19 cellular contexts compared by ENCODE assay signal in the genomic region with DNA sequence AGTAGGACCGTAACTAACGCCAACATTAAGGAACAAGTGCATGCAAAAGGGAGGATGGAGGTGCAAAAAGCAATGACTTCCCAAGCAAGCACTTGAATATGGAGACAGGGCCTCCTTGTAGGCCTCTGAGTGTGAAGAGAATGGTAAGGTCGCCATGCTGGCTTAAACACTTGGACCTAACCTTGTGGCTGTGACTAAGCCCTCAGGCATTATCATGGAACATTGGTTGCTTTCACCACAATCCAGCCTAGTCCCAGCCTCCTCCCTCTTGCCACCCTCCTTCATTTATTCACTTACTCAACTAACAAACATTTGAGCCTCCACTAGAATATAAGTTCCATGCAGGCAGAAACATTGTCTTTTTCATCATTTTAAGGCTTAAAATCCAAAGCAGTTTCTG. TPM values are rescaled to one million over a fixed set of nuclear protein-coding genes. Genes with fewer than 3 reads are reported as not detected.
DNase-seq lines count a peak whose midpoint lies in the region; ATAC-seq and TF ChIP-seq lines count a peak whose summit lies in the region.
"Had no signal": no experiment of that assay in that cellular context is flagged by ENCODE, and none has a peak within 500 bp of the region (broad histone marks: within the 10 kb centered on the region; RNA-seq: fewer than 3 reads in every experiment).

No MANE protein-coding gene starts in this region.

- intact Hi-C loops in CD4-positive, alpha-beta memory T cell (cut with micrococcal nuclease), result loop anchor here (1.0 to 5.0 kb wide), 3 partner anchors 13 to 244 kb away; a partner anchor contains a TSS
- intact Hi-C loops in activated T-helper 2 cell treated with anti-CD3 and anti-CD28 coated beads, Interferon-gamma antibody, Interleukin-2, Interleukin-4, amounts not matched to agents 10 μg/mL and 5 μg/mL and 100 μg/mL, durations not matched to agents 14 hours and 24 hours and 36 hours (cut with micrococcal nuclease), result loop anchor here (1.0 kb wide), 2 partner anchors 12 to 70 kb away; a partner anchor contains a TSS

- H3K4me2 ChIP-seq in Karpas-422 (ENCODE audit: low read depth, low read length, poor library complexity, severe bottlenecking), result no peak overlapping the region
- H3K4me2 ChIP-seq: hepatocyte had no signal

- no peak for DNase-seq in CD4-positive, alpha-beta memory T cell
- DNase-seq in HFFc6, result peak; percentile 29
- DNase-seq in activated T-helper 2 cell treated with anti-CD3 and anti-CD28 coated beads, Interferon-gamma antibody, Interleukin-2, Interleukin-4, amounts not matched to agents 10 μg/mL and 5 μg/mL and 100 μg/mL, durations not matched to agents 14 hours and 24 hours and 36 hours (ENCODE audit: low spot score), result no peak
- DNase-seq in iris pigment epithelial cell (ENCODE audit: low read depth), result peak; percentile 61
- no peak for DNase-seq in Karpas-422
- no peak for DNase-seq in activated effector memory CD4-positive, alpha-beta T cell treated with anti-CD3 and anti-CD28 coated beads, Interleukin-2, amount 50 U/mL, for 16 hours
- DNase-seq: activated CD8-positive, alpha-beta memory T cell treated with anti-CD3 and anti-CD28 coated beads for 24 hours; activated naive CD4-positive, alpha-beta T cell treated with Interleukin-2 at 50 U/mL for 16 hours; C1 segment of cervical spinal cord; GDM1; lower lobe of right lung; NCI-H187 treated with DMSO at 0.1 percent for 48 hours; right lobe of liver; stimulated activated CD4-positive, alpha-beta T cell treated with anti-CD3 and anti-CD28 coated beads, Interleukin-4, amount 100 ng/mL, for 24 hours; stimulated activated naive B cell treated with anti-CD40 and anti-IgM and Interleukin-4, amounts not matched to agents 10 μg/mL and 1 μg/mL and 100 μg/mL, for 72 hours; uterus had no signal

- POLR2A ChIA-PET in CD4-positive, alpha-beta memory T cell (lab: Charles Lee; ENCODE audit: partially characterized antibody), result interaction anchor here (4.2 kb wide), 1 partner anchor 70 kb away, joined by 34 read pairs; no protein-coding TSS in a partner anchor

- peak overlapping the region in 5 of 8 donors; percentile 22 to 91 (median 59) for H3K4me3 Mint-ChIP-seq in CD4-positive, alpha-beta memory T cell
- no peak overlapping the region for H3K4me3 Mint-ChIP-seq in HFFc6
- H3K4me3 Mint-ChIP-seq in activated T-helper 2 cell treated with anti-CD3 and anti-CD28 coated beads, Interferon-gamma antibody, Interleukin-2, Interleukin-4, amounts not matched to agents 10 μg/mL and 5 μg/mL and 100 μg/mL, durations not matched to agents 14 hours and 24 hours and 36 hours (ENCODE audit: low read depth), result no peak overlapping the region
- H3K4me3 Mint-ChIP-seq: stimulated activated naive B cell treated with anti-CD40 and anti-IgM and Interleukin-4, amounts not matched to agents 10 μg/mL and 1 μg/mL and 100 μg/mL, for 72 hours had no signal

- H3K79me2 ChIP-seq in Karpas-422 (ENCODE audit: low read length), result no peaks in the 10 kb centered on the region
- H3K79me2 ChIP-seq: hepatocyte had no signal

- no peak for TF ChIP-seq CTCF in HFFc6 (IDR thresholded peaks at IDR 0.05)

- H3K9ac ChIP-seq in Karpas-422 (ENCODE audit: low read length), result no peak overlapping the region

- no peaks in the 10 kb centered on the region for H4K20me1 ChIP-seq in Karpas-422 (ENCODE audit: insufficient read depth, low read depth, low read length)

- peaks cover 66% of the 10 kb centered on the region for H3K4me1 ChIP-seq in CD4-positive, alpha-beta memory T cell (ENCODE audit: insufficient read depth, low read length)
- no peaks in the 10 kb centered on the region for H3K4me1 ChIP-seq in Karpas-422 (ENCODE audit: low read length)
- H3K4me1 ChIP-seq: right lobe of liver had no signal

- no peak overlapping the region for H2AFZ ChIP-seq in Karpas-422 (ENCODE audit: low read length)
- H2AFZ ChIP-seq: hepatocyte had no signal

- peak overlapping the region; percentile 85 to 99 (median 99) for H3K27ac Mint-ChIP-seq in CD4-positive, alpha-beta memory T cell
- H3K27ac Mint-ChIP-seq in HFFc6, result no peak overlapping the region
- peak overlapping the region; percentile 35 for H3K27ac Mint-ChIP-seq in activated T-helper 2 cell treated with anti-CD3 and anti-CD28 coated beads, Interferon-gamma antibody, Interleukin-2, Interleukin-4, amounts not matched to agents 10 μg/mL and 5 μg/mL and 100 μg/mL, durations not matched to agents 14 hours and 24 hours and 36 hours
- H3K27ac Mint-ChIP-seq: stimulated activated naive B cell treated with anti-CD40 and anti-IgM and Interleukin-4, amounts not matched to agents 10 μg/mL and 1 μg/mL and 100 μg/mL, for 72 hours had no signal

- H3K36me3 ChIP-seq in CD4-positive, alpha-beta memory T cell (ENCODE audit: insufficient read depth, low read length), result no peaks in the 10 kb centered on the region
- no peaks in the 10 kb centered on the region for H3K36me3 ChIP-seq in Karpas-422 (ENCODE audit: insufficient read depth, low read length)
- H3K36me3 ChIP-seq: lower lobe of right lung, right lobe of liver, uterus had no signal

- H3K4me1 Mint-ChIP-seq in CD4-positive, alpha-beta memory T cell, result peaks cover 57 to 75% (median 63%) of the 10 kb centered on the region in 4 donors
- H3K4me1 Mint-ChIP-seq in HFFc6 (ENCODE audit: low read depth), result peaks cover 57% of the 10 kb centered on the region
- peaks cover 62% of the 10 kb centered on the region for H3K4me1 Mint-ChIP-seq in activated T-helper 2 cell treated with anti-CD3 and anti-CD28 coated beads, Interferon-gamma antibody, Interleukin-2, Interleukin-4, amounts not matched to agents 10 μg/mL and 5 μg/mL and 100 μg/mL, durations not matched to agents 14 hours and 24 hours and 36 hours (ENCODE audit: low read depth)
- H3K4me1 Mint-ChIP-seq: stimulated activated naive B cell treated with anti-CD40 and anti-IgM and Interleukin-4, amounts not matched to agents 10 μg/mL and 1 μg/mL and 100 μg/mL, for 72 hours had no signal

- no peaks in the 10 kb centered on the region for H3K27me3 Mint-ChIP-seq in CD4-positive, alpha-beta memory T cell
- H3K27me3 Mint-ChIP-seq in HFFc6 (ENCODE audit: insufficient read depth), result no peaks in the 10 kb centered on the region; the same call in 1 of the 2 replicates
- H3K27me3 Mint-ChIP-seq in activated T-helper 2 cell treated with anti-CD3 and anti-CD28 coated beads, Interferon-gamma antibody, Interleukin-2, Interleukin-4, amounts not matched to agents 10 μg/mL and 5 μg/mL and 100 μg/mL, durations not matched to agents 14 hours and 24 hours and 36 hours (ENCODE audit: low read depth), result no peaks in the 10 kb centered on the region
- H3K27me3 Mint-ChIP-seq: stimulated activated naive B cell treated with anti-CD40 and anti-IgM and Interleukin-4, amounts not matched to agents 10 μg/mL and 1 μg/mL and 100 μg/mL, for 72 hours had no signal

- no peaks in the 10 kb centered on the region for H3K9me3 ChIP-seq in CD4-positive, alpha-beta memory T cell (ENCODE audit: control insufficient read depth in 1 of 2, low read length in 2 of 2)
- H3K9me3 ChIP-seq in Karpas-422 (ENCODE audit: low read length), result no peaks in the 10 kb centered on the region
- H3K9me3 ChIP-seq: lower lobe of right lung, right lobe of liver, uterus had no signal

- no peaks in the 10 kb centered on the region for H3K27me3 ChIP-seq in CD4-positive, alpha-beta memory T cell (ENCODE audit: insufficient read depth, low read length)
- no peaks in the 10 kb centered on the region for H3K27me3 ChIP-seq in Karpas-422 (ENCODE audit: low read length)
- H3K27me3 ChIP-seq: hepatocyte, right lobe of liver, uterus had no signal

- H3K27ac ChIP-seq in CD4-positive, alpha-beta memory T cell (ENCODE audit: low read depth, low read length), result no peak overlapping the region
- H3K27ac ChIP-seq in Karpas-422 (ENCODE audit: low read length), result no peak overlapping the region
- H3K27ac ChIP-seq: hepatocyte, lower lobe of right lung, right lobe of liver, uterus had no signal

- H3K36me3 Mint-ChIP-seq in CD4-positive, alpha-beta memory T cell, result no peaks in the 10 kb centered on the region
- 0 out of 2 replicates have a peak, but pooled peaks cover 4% of the 10 kb centered on the region for H3K36me3 Mint-ChIP-seq in HFFc6 (ENCODE audit: low read depth)
- no peaks in the 10 kb centered on the region for H3K36me3 Mint-ChIP-seq in activated T-helper 2 cell treated with anti-CD3 and anti-CD28 coated beads, Interferon-gamma antibody, Interleukin-2, Interleukin-4, amounts not matched to agents 10 μg/mL and 5 μg/mL and 100 μg/mL, durations not matched to agents 14 hours and 24 hours and 36 hours (ENCODE audit: low read depth)
- H3K36me3 Mint-ChIP-seq: stimulated activated naive B cell treated with anti-CD40 and anti-IgM and Interleukin-4, amounts not matched to agents 10 μg/mL and 1 μg/mL and 100 μg/mL, for 72 hours had no signal

- peaks cover 0 to 1% (median 0%) of the 10 kb centered on the region in 8 donors for H3K9me3 Mint-ChIP-seq in CD4-positive, alpha-beta memory T cell
- no peaks in the 10 kb centered on the region for H3K9me3 Mint-ChIP-seq in HFFc6
- no peaks in the 10 kb centered on the region for H3K9me3 Mint-ChIP-seq in activated T-helper 2 cell treated with anti-CD3 and anti-CD28 coated beads, Interferon-gamma antibody, Interleukin-2, Interleukin-4, amounts not matched to agents 10 μg/mL and 5 μg/mL and 100 μg/mL, durations not matched to agents 14 hours and 24 hours and 36 hours
- H3K9me3 Mint-ChIP-seq: stimulated activated naive B cell treated with anti-CD40 and anti-IgM and Interleukin-4, amounts not matched to agents 10 μg/mL and 1 μg/mL and 100 μg/mL, for 72 hours had no signal

- CTCF ChIA-PET in CD4-positive, alpha-beta memory T cell (lab: Charles Lee; ENCODE audit: partially characterized antibody), result interaction anchor here (1.0 to 2.1 kb wide), 4 partner anchors 32 to 371 kb away, joined by 3 to 6 read pairs (median 3); no protein-coding TSS in a partner anchor

- ATAC-seq in HG03139 (IDR thresholded peaks at IDR 0.05; ENCODE audit: unreplicated experiment) (no peak), HG02884 (IDR thresholded peaks at IDR 0.05; ENCODE audit: unreplicated experiment) (no peak)
- ATAC-seq: lower lobe of right lung; right lobe of liver; stimulated activated naive B cell treated with anti-CD40 and anti-IgM and Interleukin-4, amounts not matched to agents 10 μg/mL and 1 μg/mL and 100 μg/mL, for 72 hours had no signal

- no peaks in the 10 kb centered on the region for H3K9me2 ChIP-seq in Karpas-422 (replicated peaks; ENCODE audit: insufficient read depth, low read length)

- H3K4me3 ChIP-seq in CD4-positive, alpha-beta memory T cell (ENCODE audit: low read length in 2 of 2), result no peak overlapping the region
- H3K4me3 ChIP-seq in Karpas-422 (ENCODE audit: low read length), result no peak overlapping the region
- H3K4me3 ChIP-seq: hepatocyte, lower lobe of right lung, right lobe of liver, uterus had no signal

RNA-seq across cellular contexts. Expression of a gene that starts 11.9 kb away (rescaled TPM):
- total RNA-seq in CD4-positive, alpha-beta memory T cell, result 10 to 100 TPM; 35.5 to 35.7 TPM
- 10 to 100 TPM in 1 of 2 donors, 1 to 10 TPM in 1; 3.9 to 21.0 TPM for polyA plus RNA-seq in CD4-positive, alpha-beta memory T cell
- total RNA-seq in HFFc6 (2021; fragmentation: NEBNext Ultra II Directional; extraction: Animal tissue kit (Norgen Biotek cat#: 25700)), result 10 to 100 TPM; 23.2 to 39.5 (median 27.4) TPM
- 16.0 and 17.3 TPM in 2 replicates for total RNA-seq in activated T-helper 2 cell treated with anti-CD3 and anti-CD28 coated beads, Interferon-gamma antibody, Interleukin-2, Interleukin-4, amounts not matched to agents 10 μg/mL and 5 μg/mL and 100 μg/mL, durations not matched to agents 14 hours and 24 hours and 36 hours
- 0.69 and 0.75 TPM in 2 replicates for total RNA-seq in Karpas-422 (2014; rRNA removed; shearing (Covaris generic); ENCODE audit: low replicate concordance)

RNA-seq across cellular contexts. Expression of a gene that starts 32.4 kb away (rescaled TPM):
- total RNA-seq in CD4-positive, alpha-beta memory T cell, result not detected
- not detected for polyA plus RNA-seq in CD4-positive, alpha-beta memory T cell
- not detected for total RNA-seq in HFFc6 (2021; fragmentation: NEBNext Ultra II Directional; extraction: Animal tissue kit (Norgen Biotek cat#: 25700))
- total RNA-seq in activated T-helper 2 cell treated with anti-CD3 and anti-CD28 coated beads, Interferon-gamma antibody, Interleukin-2, Interleukin-4, amounts not matched to agents 10 μg/mL and 5 μg/mL and 100 μg/mL, durations not matched to agents 14 hours and 24 hours and 36 hours, result not detected in 2 replicates
- not detected in 2 replicates for total RNA-seq in Karpas-422 (2014; rRNA removed; shearing (Covaris generic); ENCODE audit: low replicate concordance)
- total RNA-seq: hepatocyte, lower lobe of right lung, right lobe of liver had no signal
- polyA plus RNA-seq: hepatocyte had no signal

Comparison
In these comparisons a context has a peak if more than half of its experiments do, and no peak if none do; other contexts are left out.
1. DNase-seq: peak in HFFc6 (single experiment) and iris pigment epithelial cell (single experiment); none in CD4-positive, alpha-beta memory T cell (0 of 5), activated T-helper 2 cell treated with anti-CD3 and anti-CD28 coated beads, Interferon-gamma antibody, Interleukin-2, Interleukin-4, amounts not matched to agents 10 μg/mL and 5 μg/mL and 100 μg/mL, durations not matched to agents 14 hours and 24 hours and 36 hours (single experiment), Karpas-422 (single experiment) and activated effector memory CD4-positive, alpha-beta T cell treated with anti-CD3 and anti-CD28 coated beads, Interleukin-2, amount 50 U/mL, for 16 hours (single experiment).
2. H3K4me3 Mint-ChIP-seq: peak in CD4-positive, alpha-beta memory T cell (5 of 8); none in HFFc6 (single experiment) and activated T-helper 2 cell treated with anti-CD3 and anti-CD28 coated beads, Interferon-gamma antibody, Interleukin-2, Interleukin-4, amounts not matched to agents 10 μg/mL and 5 μg/mL and 100 μg/mL, durations not matched to agents 14 hours and 24 hours and 36 hours (single experiment).